Comparison of ENCODE assay signal across 1 cellular context in the genomic region with DNA sequence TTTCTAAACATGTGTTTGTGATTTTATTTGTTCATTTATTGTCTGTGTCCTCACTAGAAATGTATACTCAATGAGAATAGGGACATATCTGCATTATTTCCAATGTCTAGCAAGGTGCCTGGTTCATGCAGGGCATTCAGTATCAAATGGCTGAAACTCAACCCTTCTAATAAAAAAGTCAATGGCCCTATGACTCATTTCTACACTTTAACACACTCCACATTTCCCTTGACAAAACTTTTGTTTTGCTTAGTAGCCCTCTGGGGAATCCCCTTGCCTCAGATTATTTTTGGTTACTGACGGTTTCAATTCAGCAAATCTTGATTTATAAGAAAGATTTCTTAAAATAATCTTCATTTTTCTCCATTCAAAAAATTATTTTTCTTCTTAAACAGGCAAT.
TF ChIP-seq lines count a peak whose summit lies in the region.

No MANE protein-coding gene starts in this region.

TF ChIP-seq in SK-N-SH treated with all-trans-retinoic acid at 6 μM for 48 hours, 23 proteins besides CTCF, POLR2A, EP300 and RAD21 (continued from another document):
- TF ChIP-seq, protein P1, sequence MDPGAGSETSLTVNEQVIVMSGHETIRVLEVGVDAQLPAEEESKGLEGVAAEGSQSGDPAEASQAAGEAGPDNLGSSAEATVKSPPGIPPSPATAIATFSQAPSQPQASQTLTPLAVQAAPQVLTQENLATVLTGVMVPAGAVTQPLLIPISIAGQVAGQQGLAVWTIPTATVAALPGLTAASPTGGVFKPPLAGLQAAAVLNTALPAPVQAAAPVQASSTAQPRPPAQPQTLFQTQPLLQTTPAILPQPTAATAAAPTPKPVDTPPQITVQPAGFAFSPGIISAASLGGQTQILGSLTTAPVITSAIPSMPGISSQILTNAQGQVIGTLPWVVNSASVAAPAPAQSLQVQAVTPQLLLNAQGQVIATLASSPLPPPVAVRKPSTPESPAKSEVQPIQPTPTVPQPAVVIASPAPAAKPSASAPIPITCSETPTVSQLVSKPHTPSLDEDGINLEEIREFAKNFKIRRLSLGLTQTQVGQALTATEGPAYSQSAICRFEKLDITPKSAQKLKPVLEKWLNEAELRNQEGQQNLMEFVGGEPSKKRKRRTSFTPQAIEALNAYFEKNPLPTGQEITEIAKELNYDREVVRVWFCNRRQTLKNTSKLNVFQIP (CRISPR knock-in tag; IDR thresholded peaks at IDR 0.05; ENCODE audit: borderline replicate concordance, low read depth): no peak
- TF ChIP-seq ARNTL (CRISPR knock-in tag; IDR thresholded peaks at IDR 0.05; ENCODE audit: borderline replicate concordance, low read depth) (no peak), CSDC2 (CRISPR knock-in tag; IDR thresholded peaks at IDR 0.05) (no peak), OSR1 (CRISPR knock-in tag; IDR thresholded peaks at IDR 0.05) (no peak)
- TF ChIP-seq, protein P2, sequence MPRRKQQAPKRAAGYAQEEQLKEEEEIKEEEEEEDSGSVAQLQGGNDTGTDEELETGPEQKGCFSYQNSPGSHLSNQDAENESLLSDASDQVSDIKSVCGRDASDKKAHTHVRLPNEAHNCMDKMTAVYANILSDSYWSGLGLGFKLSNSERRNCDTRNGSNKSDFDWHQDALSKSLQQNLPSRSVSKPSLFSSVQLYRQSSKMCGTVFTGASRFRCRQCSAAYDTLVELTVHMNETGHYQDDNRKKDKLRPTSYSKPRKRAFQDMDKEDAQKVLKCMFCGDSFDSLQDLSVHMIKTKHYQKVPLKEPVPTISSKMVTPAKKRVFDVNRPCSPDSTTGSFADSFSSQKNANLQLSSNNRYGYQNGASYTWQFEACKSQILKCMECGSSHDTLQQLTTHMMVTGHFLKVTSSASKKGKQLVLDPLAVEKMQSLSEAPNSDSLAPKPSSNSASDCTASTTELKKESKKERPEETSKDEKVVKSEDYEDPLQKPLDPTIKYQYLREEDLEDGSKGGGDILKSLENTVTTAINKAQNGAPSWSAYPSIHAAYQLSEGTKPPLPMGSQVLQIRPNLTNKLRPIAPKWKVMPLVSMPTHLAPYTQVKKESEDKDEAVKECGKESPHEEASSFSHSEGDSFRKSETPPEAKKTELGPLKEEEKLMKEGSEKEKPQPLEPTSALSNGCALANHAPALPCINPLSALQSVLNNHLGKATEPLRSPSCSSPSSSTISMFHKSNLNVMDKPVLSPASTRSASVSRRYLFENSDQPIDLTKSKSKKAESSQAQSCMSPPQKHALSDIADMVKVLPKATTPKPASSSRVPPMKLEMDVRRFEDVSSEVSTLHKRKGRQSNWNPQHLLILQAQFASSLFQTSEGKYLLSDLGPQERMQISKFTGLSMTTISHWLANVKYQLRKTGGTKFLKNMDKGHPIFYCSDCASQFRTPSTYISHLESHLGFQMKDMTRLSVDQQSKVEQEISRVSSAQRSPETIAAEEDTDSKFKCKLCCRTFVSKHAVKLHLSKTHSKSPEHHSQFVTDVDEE (CRISPR knock-in tag; IDR thresholded peaks at IDR 0.05): no peak
